Comparison of ENCODE assay signal across 23 cellular contexts in genomic region chr10:65614956-65615565, GRCh38.
DNase-seq lines count a peak whose midpoint lies in the region; ATAC-seq, FAIRE-seq and TF ChIP-seq lines count a peak whose summit lies in the region.
"Had no signal": no experiment of that assay in that cellular context is flagged by ENCODE, and none has a peak within 500 bp of the region (broad histone marks: within the 10 kb centered on the region; RNA-seq: fewer than 3 reads in every experiment).

No MANE protein-coding gene starts in this region.

- in situ Hi-C loops in GM12878 (cut with MboI) (no loop called here), brain microvascular endothelial cell (cut with HindIII; ENCODE audit: low pct_ligation_motif_present, low sequenced_read_pairs) (no loop called here)

- CTCF ChIA-PET in MCF 10A (lab: Yijun Ruan, JAX), result no interaction called here
- CTCF ChIA-PET in GM12878 (lab: Yijun Ruan, JAX), result no interaction called here

- POLR2A ChIA-PET in MCF 10A (lab: Yijun Ruan, JAX) (interaction anchor here (0.6 kb wide), 1 partner anchor 35 kb away, joined by 3 read pairs; no protein-coding TSS in a partner anchor), GM12878 (lab: Charles Lee) (no interaction called here)

- H3K27ac ChIP-seq in breast epithelium, result no peak overlapping the region
- H3K27ac ChIP-seq in GM12878 (ENCODE audit: control insufficient read depth, insufficient read depth), result no peak overlapping the region
- H3K27ac ChIP-seq in brain microvascular endothelial cell, result no peak overlapping the region
- H3K27ac ChIP-seq: 22Rv1, A549, C4-2B, GM23248, HL-60 had no signal

- H3K27me3 ChIP-seq in breast epithelium (no peaks in the 10 kb centered on the region), GM12878 (replicated peaks in 1 of 2; ENCODE audit: control insufficient read depth in 2 of 2, insufficient read depth in 2 of 2, low read length in 1 of 2) (no peaks in the 10 kb centered on the region), brain microvascular endothelial cell (replicated peaks) (no peaks in the 10 kb centered on the region)

- no peaks in the 10 kb centered on the region for H3K27me3 Mint-ChIP-seq in MCF 10A (ENCODE audit: insufficient read depth, unreplicated experiment)
- H3K27me3 Mint-ChIP-seq in endothelial cell (ENCODE audit: unreplicated experiment), result no peaks in the 10 kb centered on the region
- H3K27me3 Mint-ChIP-seq: CD4-positive, alpha-beta T cell had no signal

- ATAC-seq in GM12878 (no peak), omental fat pad (ENCODE audit: low FRiP score) (no peak)
- ATAC-seq: A549, HCT116, K562 had no signal

- peak; percentile 15 for DNase-seq in MCF 10A (ENCODE audit: unreplicated experiment)
- DNase-seq in breast epithelium (ENCODE audit: low spot score in 2 of 2), result no peak
- DNase-seq in GM12878 (ENCODE audit: low read depth, low spot score), result no peak
- DNase-seq in endothelial cell (ENCODE audit: low spot score), result no peak
- DNase-seq in omental fat pad (ENCODE audit: low spot score), result no peak
- DNase-seq in brain microvascular endothelial cell, result no peak
- DNase-seq in lower leg skin (ENCODE audit: low spot score in 2 of 2), result no peak
- DNase-seq: AML-193; Caco-2; CD4-positive, alpha-beta T cell; GM23248; H7; IMR-90 had no signal

- H3K9me3 Mint-ChIP-seq in MCF 10A (ENCODE audit: unreplicated experiment) (peaks cover 18% of the 10 kb centered on the region), endothelial cell (ENCODE audit: unreplicated experiment) (no peaks in the 10 kb centered on the region)

- SMC1A ChIA-PET in GM12878 (lab: Charles Lee; ENCODE audit: uncharacterized antibody, unreplicated experiment), result no interaction called here

- no peak for FAIRE-seq in GM12878 (lab: Jason Lieb, UNC)
- FAIRE-seq: A549, D721Med, G401.6, GM12892, GM18507, K562 had no signal

- H3K27ac Mint-ChIP-seq in MCF 10A (ENCODE audit: low read depth, unreplicated experiment), result peak overlapping the region; percentile 78
- H3K27ac Mint-ChIP-seq in endothelial cell (ENCODE audit: unreplicated experiment), result no peak overlapping the region
- H3K27ac Mint-ChIP-seq: CD4-positive, alpha-beta T cell had no signal

- H3K4me1 ChIP-seq in breast epithelium, result no peaks in the 10 kb centered on the region
- H3K4me1 ChIP-seq in GM12878 (ENCODE audit: control insufficient read depth, insufficient read depth, low read length), result no peaks in the 10 kb centered on the region
- H3K4me1 ChIP-seq: A549, Caco-2 had no signal

- no peaks in the 10 kb centered on the region for H4K20me1 ChIP-seq in GM12878 (ENCODE audit: control insufficient read depth, insufficient read depth)

- H3K4me3 ChIP-seq in breast epithelium, result no peak overlapping the region
- H3K4me3 ChIP-seq in GM12878, result no peak overlapping the region
- no peak overlapping the region for H3K4me3 ChIP-seq in brain microvascular endothelial cell (ENCODE audit: low read depth, low read length)
- no peak overlapping the region for H3K4me3 ChIP-seq in lower leg skin (ENCODE audit: low read depth, poor library complexity, severe bottlenecking)
- H3K4me3 ChIP-seq: A549, GM23248, K562 had no signal

- TF ChIP-seq EP300 in GM12878 (IDR thresholded peaks at IDR 0.05; ENCODE audit: borderline replicate concordance in 1 of 2, control insufficient read depth in 1 of 2, low read depth in 2 of 2, low read length in 2 of 2), result no peak

- H3K36me3 Mint-ChIP-seq in MCF 10A (ENCODE audit: insufficient read depth, unreplicated experiment) (peaks cover 5% of the 10 kb centered on the region), endothelial cell (ENCODE audit: low read depth, unreplicated experiment) (peaks cover 20% of the 10 kb centered on the region)

- WGBS in GM12878 (ENCODE audit: insufficient coverage, insufficient replicate concordance, low lambda C conversion rate, missing lambda C conversion rate), result 16% methylated on average over 2 of the region's 2 CpGs
- WGBS in lower leg skin, 2 donors, result 95 to 96% methylated on average over 2 of the region's 2 CpGs

- H2AFZ ChIP-seq in GM12878 (ENCODE audit: control insufficient read depth, low read depth, low read length), result no peak overlapping the region
- H2AFZ ChIP-seq: GM23248 had no signal

- TF ChIP-seq POLR2A in breast epithelium (IDR thresholded peaks at IDR 0.05) (no peak), GM12878 (IDR thresholded peaks at IDR 0.05; ENCODE audit: low read depth, low read length) (no peak), lower leg skin (IDR thresholded peaks at IDR 0.05) (no peak)

- TF ChIP-seq CTCF in MCF 10A (IDR thresholded peaks at IDR 0.05; ENCODE audit: unreplicated experiment), result no peak
- no peak for TF ChIP-seq CTCF in breast epithelium (IDR thresholded peaks at IDR 0.05)
- TF ChIP-seq CTCF in GM12878 (IDR thresholded peaks at IDR 0.05 in 2 of 3, conservative IDR thresholded peaks at IDR 0.05 in 1 of 3; ENCODE audit: control insufficient read depth in 2 of 3, extremely low read depth in 1 of 3, insufficient read depth in 1 of 3, low read depth in 3 of 3, low read length in 3 of 3), result no peak
- no peak for TF ChIP-seq CTCF in endothelial cell (IDR thresholded peaks at IDR 0.05; ENCODE audit: unreplicated experiment)
- no peak for TF ChIP-seq CTCF in omental fat pad (IDR thresholded peaks at IDR 0.05)
- TF ChIP-seq CTCF in brain microvascular endothelial cell (IDR thresholded peaks at IDR 0.05; ENCODE audit: low read depth, low read length, missing control alignments), result no peak
- TF ChIP-seq CTCF in lower leg skin (IDR thresholded peaks at IDR 0.05), result no peak

- no peak for TF ChIP-seq RAD21 in GM12878 (IDR thresholded peaks at IDR 0.05; ENCODE audit: insufficient read depth, low read depth, low read length)

- H3K9me3 ChIP-seq in breast epithelium (peaks cover 0 to 17% of the 10 kb centered on the region in 2 donors), GM12878 (replicated peaks; ENCODE audit: control insufficient read depth, insufficient read depth, low read length) (no peaks in the 10 kb centered on the region; the same call in 2 of the 3 replicates)
- H3K9me3 ChIP-seq: A549 had no signal

- RAD21 ChIA-PET in GM12878 (lab: Charles Lee; ENCODE audit: unreplicated experiment), result no interaction called here

- no peaks in the 10 kb centered on the region for H3K36me3 ChIP-seq in breast epithelium
- H3K36me3 ChIP-seq in GM12878 (ENCODE audit: control insufficient read depth in 2 of 2, insufficient read depth in 2 of 2, low read length in 1 of 2), result no peaks in the 10 kb centered on the region
- no peaks in the 10 kb centered on the region for H3K36me3 ChIP-seq in brain microvascular endothelial cell (replicated peaks)

- H3K79me2 ChIP-seq in GM12878 (ENCODE audit: control insufficient read depth, insufficient read depth, low read length), result no peaks in the 10 kb centered on the region

- intact Hi-C loops in MCF 10A (cut with micrococcal nuclease) (no loop called here), breast epithelium (cut with DNase I; ENCODE audit: low total_unique reads) (no loop called here), GM12878 (cut with micrococcal nuclease; ENCODE audit: unreplicated experiment) (no loop called here), lower leg skin (cut with DNase I; ENCODE audit: low total_unique reads) (no loop called here)

- no peak overlapping the region for H3K9ac ChIP-seq in GM12878 (ENCODE audit: control insufficient read depth, insufficient read depth, low read length)
- H3K9ac ChIP-seq: GM23248 had no signal

- no TSS peak for BruUV-seq in MCF 10A (replicated peaks; lab: Mats Ljungman, UMichigan)
- BruUV-seq in GM12878 (replicated peaks; lab: Mats Ljungman, UMichigan), result no TSS peak

- H3K4me1 Mint-ChIP-seq in MCF 10A (ENCODE audit: insufficient read depth, unreplicated experiment) (no peaks in the 10 kb centered on the region), endothelial cell (ENCODE audit: unreplicated experiment) (no peaks in the 10 kb centered on the region)

- H3K4me3 Mint-ChIP-seq in MCF 10A (ENCODE audit: unreplicated experiment), result no peak overlapping the region
- peak overlapping the region; percentile 0 for H3K4me3 Mint-ChIP-seq in endothelial cell (ENCODE audit: unreplicated experiment)
- H3K4me3 Mint-ChIP-seq: CD4-positive, alpha-beta T cell had no signal

- H3K4me2 ChIP-seq in GM12878 (ENCODE audit: control insufficient read depth, insufficient read depth), result no peak overlapping the region
- H3K4me2 ChIP-seq: A549 had no signal

TF ChIP-seq in GM12878, 131 proteins besides CTCF, POLR2A, EP300 and RAD21:
- TF ChIP-seq KAT2A (conservative IDR thresholded peaks at IDR 0.05; ENCODE audit: control insufficient read depth, low read depth, low read length) (no peak), CBX5 (IDR thresholded peaks at IDR 0.05; ENCODE audit: low read depth) (0 out of 2 replicates have a peak, but pooled peaks have one; percentile 21)
